In the genomic region with DNA sequence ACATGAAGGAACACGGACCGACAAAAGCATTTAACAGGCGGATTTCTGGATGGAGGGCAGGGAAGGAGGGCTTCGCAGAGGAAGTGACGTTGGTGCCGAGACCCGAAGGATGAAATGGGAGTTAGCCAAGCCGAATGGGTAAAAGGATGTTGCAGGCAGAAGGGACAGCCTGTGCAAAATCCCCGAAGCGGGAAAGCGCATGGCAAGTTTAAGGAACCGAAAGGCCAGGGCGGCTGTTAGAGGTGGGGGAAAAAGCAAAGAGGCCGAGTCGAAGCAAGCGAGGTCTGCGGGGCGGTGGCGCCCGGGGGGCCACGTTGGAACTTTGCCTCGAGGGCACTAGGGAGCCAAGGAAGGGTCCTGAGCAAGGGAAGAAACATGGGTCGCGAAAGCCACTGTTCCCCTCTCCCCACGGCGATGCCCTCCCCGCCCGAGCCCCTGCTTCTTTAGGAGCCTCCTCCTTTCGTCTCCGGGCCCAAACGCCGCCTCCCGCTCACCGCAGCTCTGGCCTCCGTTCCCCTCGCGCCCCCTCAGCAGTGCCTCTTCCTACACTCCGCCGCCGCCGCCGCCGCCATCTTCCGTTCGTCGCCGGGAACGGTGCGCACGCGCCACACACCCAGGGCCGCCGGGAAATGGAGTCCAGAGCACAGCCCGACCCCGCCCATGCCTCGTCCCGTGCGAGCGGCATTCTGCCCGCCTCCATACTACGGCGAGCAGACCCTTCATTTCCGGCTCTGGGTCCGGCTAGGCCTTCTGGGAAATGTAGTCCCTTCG, we compare ENCODE assay signal across 8 cellular contexts. TPM values are rescaled to one million over a fixed set of nuclear protein-coding genes. Genes with fewer than 3 reads are reported as not detected.
DNase-seq lines count a peak whose midpoint lies in the region; ATAC-seq, FAIRE-seq and TF ChIP-seq lines count a peak whose summit lies in the region.

Gene SYMPK (minus strand): TSS at position 584 of the 771 bp plus-strand sequence. CDS start 8,652 bp downstream, outside the sequence.

- peak within 1 kb of the TSS; percentile 78 for H3K14ac ChIP-seq in IMR-90 (replicated peaks; ENCODE audit: low read depth, low read length)

- H2BK20ac ChIP-seq in IMR-90 (ENCODE audit: low read depth, low read length): no peak within 1 kb of the TSS

- H3K4me2 ChIP-seq in IMR-90 (ENCODE audit: low read depth, low read length) (peak within 1 kb of the TSS; percentile 84), endothelial cell of umbilical vein (ENCODE audit: insufficient read depth, low read length) (peak within 1 kb of the TSS; percentile 71)

- peak within 1 kb of the TSS; percentile 99 for H2AK9ac ChIP-seq in IMR-90 (replicated peaks; ENCODE audit: low read depth, low read length, poor library complexity)

- peak within 1 kb of the TSS; percentile 89 for H3K56ac ChIP-seq in IMR-90 (ENCODE audit: extremely low read depth, insufficient read depth, low read length)

- TF ChIP-seq CTCF in D721Med (IDR thresholded peaks at IDR 0.05; ENCODE audit: insufficient read depth, missing control alignments): no peak
- TF ChIP-seq CTCF in IMR-90 (conservative IDR thresholded peaks at IDR 0.05; ENCODE audit: low read depth, low read length): no peak
- TF ChIP-seq CTCF in endothelial cell of umbilical vein (IDR thresholded peaks at IDR 0.05; ENCODE audit: extremely low read depth in 1 of 2, insufficient read depth in 1 of 2, low read depth in 1 of 2, low read length in 2 of 2): no peak

- H3K9me3 ChIP-seq in IMR-90 (ENCODE audit: control insufficient read depth, insufficient read depth, low read length) (peaks cover 2% of the 10 kb centered on the region; the same call in 1 of the 2 replicates), endothelial cell of umbilical vein (replicated peaks; ENCODE audit: control insufficient read depth, insufficient read depth, low read length) (no peaks in the 10 kb centered on the region)

- H3K18ac ChIP-seq in IMR-90 (ENCODE audit: low read depth, low read length): peak within 1 kb of the TSS; percentile 19

- H3K79me1 ChIP-seq in IMR-90 (ENCODE audit: low read depth in 1 of 2, low read length in 2 of 2): peaks cover 17 to 33% of the 10 kb centered on the region in 2 experiments

- peak within 1 kb of the TSS; percentile 81 for H3K4ac ChIP-seq in IMR-90 (ENCODE audit: low read depth, low read length)

- 0% methylated on average over 47 of the region's 65 CpGs; no CpG with 5 or more reads in 1 of the 2 experiments for WGBS in IMR-90 (ENCODE audit: extremely low coverage in 2 of 2, insufficient read length in 1 of 2), 2 experiments

- no peak for TF ChIP-seq RAD21 in IMR-90 (IDR thresholded peaks at IDR 0.05; ENCODE audit: low read length)

- FAIRE-seq in D721Med (lab: Jason Lieb, UNC): no peak
- FAIRE-seq in endothelial cell of umbilical vein (lab: Jason Lieb, UNC): peak; percentile 100

- in situ Hi-C loops in IMR-90 (cut with MboI; ENCODE audit: low sequenced_read_pairs): no loop called here

- TF ChIP-seq POLR2A in IMR-90 (IDR thresholded peaks at IDR 0.05; ENCODE audit: low read depth, low read length) (peak; percentile 64), endothelial cell of umbilical vein (IDR thresholded peaks at IDR 0.05; ENCODE audit: low read depth, low read length) (peak; percentile 90)

- peak within 1 kb of the TSS; percentile 76 for H2BK5ac ChIP-seq in IMR-90 (ENCODE audit: low read depth, low read length, poor library complexity, severe bottlenecking)

- H3K36me3 ChIP-seq in IMR-90 (ENCODE audit: control insufficient read depth, insufficient read depth, low read length): peaks cover 14% of the 10 kb centered on the region
- H3K36me3 ChIP-seq in endothelial cell of umbilical vein (ENCODE audit: control insufficient read depth in 2 of 2, extremely low read depth in 1 of 2, insufficient read depth in 2 of 2, low read length in 2 of 2): peaks cover 2 to 6% of the 10 kb centered on the region in 2 experiments

- CTCF ChIA-PET in IMR-90 (lab: Yijun Ruan, JAX): interaction anchor here (1.0 kb wide), 1 partner anchor 92 kb away, joined by 3 read pairs; no protein-coding TSS in a partner anchor
- CTCF ChIA-PET in endothelial cell of umbilical vein (lab: Charles Lee): interaction anchor here (0.8 to 2.6 kb wide), 14 partner anchors 12 to 216 kb away, joined by 3 to 24 read pairs (median 5); partner anchors contain the start of genes IRF2BP1 and SIX5

- H3K4me3 ChIP-seq in IMR-90 (ENCODE audit: insufficient read depth, low read depth, low read length) (peak within 1 kb of the TSS; percentile 72), endothelial cell of umbilical vein (replicated peaks in 1 of 3; ENCODE audit: insufficient read depth in 1 of 3, low read depth in 1 of 3, low read length in 3 of 3) (peak within 1 kb of the TSS; percentile 49 to 90 (median 86))

- peak within 1 kb of the TSS; percentile 52 to 95 for H4K8ac ChIP-seq in IMR-90 (ENCODE audit: low read depth in 2 of 2, low read length in 2 of 2)

- dilution Hi-C loops in IMR-90 (cut with HindIII; ENCODE audit: low sequenced_read_pairs, unreplicated experiment) (no loop called here), endothelial cell of umbilical vein (cut with MboI; ENCODE audit: extremely low pct_ligation_motif_present, low sequenced_read_pairs) (no loop called here)

- H3K4me1 ChIP-seq in IMR-90 (ENCODE audit: control insufficient read depth, insufficient read depth, low read length) (no peaks in the 10 kb centered on the region), endothelial cell of umbilical vein (ENCODE audit: control insufficient read depth, extremely low read depth, insufficient read depth, low read length) (peaks cover 4% of the 10 kb centered on the region)

- H3K9me1 ChIP-seq in IMR-90 (ENCODE audit: insufficient read depth, low read length): no peaks in the 10 kb centered on the region
- no peaks in the 10 kb centered on the region for H3K9me1 ChIP-seq in endothelial cell of umbilical vein (replicated peaks; ENCODE audit: control insufficient read depth, extremely low read depth, insufficient read depth, low read length)

- ATAC-seq in GM21526 (IDR thresholded peaks at IDR 0.05; ENCODE audit: low FRiP score, unreplicated experiment) (peak; percentile 87), IMR-90 (ENCODE audit: low read depth) (peak; percentile 97)

- H2BK15ac ChIP-seq in IMR-90 (ENCODE audit: low read depth, low read length): 0 out of 3 replicates have a peak within 1 kb of the TSS, but pooled peaks have one; percentile 12

- H3K27ac ChIP-seq in IMR-90 (ENCODE audit: insufficient read depth, low read length): peak within 1 kb of the TSS; percentile 88
- H3K27ac ChIP-seq in endothelial cell of umbilical vein (ENCODE audit: insufficient read depth, low read depth, low read length): peak within 1 kb of the TSS; percentile 53

- intact Hi-C loops in IMR-90 (cut with micrococcal nuclease): loop anchor here (2.0 kb wide), 1 partner anchor 24 kb away; the partner anchor contains the start of gene IRF2BP1
- intact Hi-C loops in endothelial cell of umbilical vein (cut with micrococcal nuclease): loop anchor here (1.0 kb wide), 2 partner anchors 21 to 45 kb away; no protein-coding TSS in a partner anchor

- DNase-seq in D721Med (ENCODE audit: insufficient read length, low spot score): peak; percentile 94
- peak; percentile 97 for DNase-seq in IMR-90
- peak; percentile 100 for DNase-seq in OCI-M1 (lab: John Stamatoyannopoulos, UW)
- DNase-seq in activated T-cell treated with anti-CD3 and anti-CD28 coated beads for 24 hours (ENCODE audit: low read depth): peak; percentile 98
- DNase-seq in endothelial cell of umbilical vein (ENCODE audit: low read depth, low spot score): peak; percentile 99
- peak; percentile 98 for DNase-seq in middle frontal gyrus (ENCODE audit: extremely low spot score, low spot score)
- DNase-seq in stimulated activated CD8-positive, alpha-beta memory T cell treated with anti-CD3 and anti-CD28 coated beads, Interleukin-2, amount 100 ng/mL, for 48 hours (ENCODE audit: low read depth in 2 of 2): peak; percentile 98

- H3K79me2 ChIP-seq in endothelial cell of umbilical vein (ENCODE audit: control insufficient read depth, insufficient read depth, low read length): peaks cover 33% of the 10 kb centered on the region

- H3K9ac ChIP-seq in IMR-90 (ENCODE audit: low read depth, low read length) (peak within 1 kb of the TSS; percentile 85), endothelial cell of umbilical vein (replicated peaks; ENCODE audit: extremely low read depth, insufficient read depth, low read length) (peak within 1 kb of the TSS; percentile 68)

- BruUV-seq in IMR-90 (replicated peaks; lab: Mats Ljungman, UMichigan) (no TSS peak), endothelial cell of umbilical vein (replicated peaks; lab: Mats Ljungman, UMichigan) (TSS peak; percentile 96)

- H3K27me3 ChIP-seq in IMR-90 (ENCODE audit: control insufficient read depth, insufficient read depth, low read length) (peaks cover 38% of the 10 kb centered on the region), endothelial cell of umbilical vein (ENCODE audit: control insufficient read depth in 2 of 2, insufficient read depth in 2 of 2, low read length in 2 of 2) (peaks cover 20 to 22% of the 10 kb centered on the region in 2 experiments)

- H2AK5ac ChIP-seq in IMR-90 (ENCODE audit: low read depth, low read length): peak within 1 kb of the TSS; percentile 90

- POLR2A ChIA-PET in IMR-90 (lab: Charles Lee; ENCODE audit: unreplicated experiment): no interaction called here
- POLR2A ChIA-PET in endothelial cell of umbilical vein (lab: Charles Lee): interaction anchor here (0.7 to 0.9 kb wide), 2 partner anchors 92 to 93 kb away, joined by 3 to 7 read pairs; partner anchors contain the start of gene SIX5

- peak within 1 kb of the TSS; percentile 68 for H4K91ac ChIP-seq in IMR-90 (ENCODE audit: insufficient read depth, low read depth, low read length)

- H3K23ac ChIP-seq in IMR-90 (ENCODE audit: low read depth, low read length): peak within 1 kb of the TSS; percentile 80

- H2AFZ ChIP-seq in IMR-90 (replicated peaks; ENCODE audit: low read length, poor library complexity) (peak within 1 kb of the TSS; percentile 96), endothelial cell of umbilical vein (ENCODE audit: low read depth, low read length) (peak within 1 kb of the TSS; percentile 76)

- peak within 1 kb of the TSS; percentile 13; the same call in 1 of the 2 replicates for H2BK120ac ChIP-seq in IMR-90 (ENCODE audit: low read depth, low read length)

- H4K20me1 ChIP-seq in IMR-90 (ENCODE audit: insufficient read depth, low read length) (peaks cover 17% of the 10 kb centered on the region), endothelial cell of umbilical vein (replicated peaks; ENCODE audit: control insufficient read depth, extremely low read depth, insufficient read depth, low read length) (no peaks in the 10 kb centered on the region)

- peak within 1 kb of the TSS; percentile 59 for H4K5ac ChIP-seq in IMR-90 (ENCODE audit: low read depth, low read length)

RNA-seq across cellular contexts. Expression of gene SYMPK, which starts in this region (rescaled TPM):
- total RNA-seq in IMR-90 (2012; rRNA removed): 33.6 and 35.3 TPM in 2 replicates
- 70.0 and 71.5 TPM in 2 replicates for polyA plus RNA-seq in IMR-90 (2012; rRNA removed)
- 32.0 and 52.6 TPM in 2 replicates for polyA plus RNA-seq in IMR-90 (2012; cell fraction: cytosol; rRNA removed)
- polyA plus RNA-seq in IMR-90 (2012; cell fraction: nucleus; rRNA removed; ENCODE audit: low replicate concordance): 124 and 193 TPM in 2 replicates
- total RNA-seq in endothelial cell of umbilical vein: 94.5 and 95.7 TPM in 2 replicates
- 89.8 and 104 TPM in 2 replicates for polyA plus RNA-seq in endothelial cell of umbilical vein
- polyA plus RNA-seq in endothelial cell of umbilical vein (2011; cell fraction: cytosol; rRNA removed): 72.6 and 78.3 TPM in 2 replicates
- polyA plus RNA-seq in endothelial cell of umbilical vein (2011; cell fraction: nucleus; rRNA removed): 199 and 231 TPM in 2 replicates
- 56.8 and 66.9 TPM in 2 replicates for polyA plus RNA-seq in endothelial cell of umbilical vein (2012)
- 110 and 130 TPM in 2 replicates for polyA minus RNA-seq in endothelial cell of umbilical vein
- 47.6 TPM for polyA minus RNA-seq in endothelial cell of umbilical vein (2011; cell fraction: cytosol; rRNA and poly(A)+ RNA removed)
- 58.9 and 68.7 TPM in 2 replicates for polyA minus RNA-seq in endothelial cell of umbilical vein (2011; cell fraction: nucleus; rRNA and poly(A)+ RNA removed)

Comparison
In these comparisons a context has a peak if more than half of its experiments do, and no peak if none do; other contexts are left out.
1. Peak in every context shown above with its lines: DNase-seq, ATAC-seq, H3K4me3 ChIP-seq and H3K27ac ChIP-seq.